In genomic region chr2:201158111-201158929, GRCh38 we compare ENCODE assay signal across 8 cellular contexts. TPM values are rescaled to one million over a fixed set of nuclear protein-coding genes. Genes with fewer than 3 reads are reported as not detected.
DNase-seq lines count a peak whose midpoint lies in the region; ATAC-seq and TF ChIP-seq lines count a peak whose summit lies in the region.

No MANE protein-coding gene starts in this region.

- no peak overlapping the region for H3K4me3 Mint-ChIP-seq in activated CD8-positive, alpha-beta T cell treated with anti-CD3 and anti-CD28 coated beads for 36 hours

- no peaks in the 10 kb centered on the region for H3K9me3 Mint-ChIP-seq in activated CD8-positive, alpha-beta T cell treated with anti-CD3 and anti-CD28 coated beads for 36 hours

- TF ChIP-seq CTCF in activated CD8-positive, alpha-beta T cell treated with anti-CD3 and anti-CD28 coated beads for 36 hours (IDR thresholded peaks at IDR 0.05), result peak; percentile 65
- TF ChIP-seq CTCF in esophagus muscularis mucosa (IDR thresholded peaks at IDR 0.05) (peak; percentile 36 to 59 (median 57)), vagina (IDR thresholded peaks at IDR 0.05) (peak; percentile 32 to 47 (median 32))

- ATAC-seq in GM19324 (IDR thresholded peaks at IDR 0.05; ENCODE audit: low FRiP score, unreplicated experiment) (peak; percentile 85), HG03354 (IDR thresholded peaks at IDR 0.05; ENCODE audit: poor library complexity, severe bottlenecking, unreplicated experiment) (peak; percentile 93)
- peak; percentile 81 for ATAC-seq in activated CD8-positive, alpha-beta T cell treated with anti-CD3 and anti-CD28 coated beads for 36 hours

- H3K27me3 ChIP-seq in esophagus muscularis mucosa, result no peaks in the 10 kb centered on the region
- no peaks in the 10 kb centered on the region for H3K27me3 ChIP-seq in vagina

- peaks cover 24% of the 10 kb centered on the region for H3K4me1 Mint-ChIP-seq in activated CD8-positive, alpha-beta T cell treated with anti-CD3 and anti-CD28 coated beads for 36 hours (ENCODE audit: low read depth)

- H3K36me3 ChIP-seq in esophagus muscularis mucosa (peaks cover 65 to 100% (median 96%) of the 10 kb centered on the region in 4 donors), vagina (peaks cover 7 to 79% of the 10 kb centered on the region in 2 donors)

- H3K4me1 ChIP-seq in esophagus muscularis mucosa (peaks cover 19 to 56% (median 52%) of the 10 kb centered on the region in 4 donors), vagina (peaks cover 13% of the 10 kb centered on the region)

- TF ChIP-seq POLR2A in esophagus muscularis mucosa (IDR thresholded peaks at IDR 0.05; ENCODE audit: low read depth), result no peak
- no peak for TF ChIP-seq POLR2A in vagina (IDR thresholded peaks at IDR 0.05)

- TF ChIP-seq EP300 in esophagus muscularis mucosa (IDR thresholded peaks at IDR 0.05), result no peak

- peak overlapping the region; percentile 21 to 48 (median 33) for H3K27ac ChIP-seq in esophagus muscularis mucosa (replicated peaks in 1 of 4)
- H3K27ac ChIP-seq in vagina, result peak overlapping the region; percentile 65

- intact Hi-C loops in activated CD8-positive, alpha-beta T cell treated with anti-CD3 and anti-CD28 coated beads for 36 hours (cut with micrococcal nuclease), result no loop called here
- intact Hi-C loops in esophagus muscularis mucosa (cut with DNase I), result loop anchor here (5.0 kb wide), 1 partner anchor 41 kb away; the partner anchor contains the start of gene CFLAR
- intact Hi-C loops in vagina (cut with DNase I), result no loop called here

- H3K36me3 Mint-ChIP-seq in activated CD8-positive, alpha-beta T cell treated with anti-CD3 and anti-CD28 coated beads for 36 hours (ENCODE audit: low read depth), result peaks cover 69% of the 10 kb centered on the region

- H3K27me3 Mint-ChIP-seq in activated CD8-positive, alpha-beta T cell treated with anti-CD3 and anti-CD28 coated beads for 36 hours, result no peaks in the 10 kb centered on the region

- CTCF ChIA-PET in activated CD8-positive, alpha-beta T cell treated with anti-CD3 and anti-CD28 coated beads for 36 hours (lab: Charles Lee), result interaction anchor here (0.8 to 4.2 kb wide), 28 partner anchors 8 to 288 kb away, joined by 3 to 27 read pairs (median 6); partner anchors contain the start of genes CFLAR, HYCC2, NDUFB3 and ORC2

- POLR2A ChIA-PET in activated CD8-positive, alpha-beta T cell treated with anti-CD3 and anti-CD28 coated beads for 36 hours (lab: Charles Lee), result interaction anchor here (0.7 to 2.2 kb wide), 7 partner anchors 10 to 181 kb away, joined by 3 to 14 read pairs (median 4); partner anchors contain the start of gene CFLAR

- 58% methylated on average over 5 of the region's 5 CpGs for WGBS in esophagus muscularis mucosa

- peak overlapping the region; percentile 85 for H3K27ac Mint-ChIP-seq in activated CD8-positive, alpha-beta T cell treated with anti-CD3 and anti-CD28 coated beads for 36 hours

- DNase-seq in DMS 273 (lab: John Stamatoyannopoulos, UW; ENCODE audit: unreplicated experiment), result peak; percentile 86
- peak; percentile 56 to 74 for DNase-seq in NCI-H524 (lab: John Stamatoyannopoulos, UW)
- DNase-seq in activated CD8-positive, alpha-beta T cell treated with anti-CD3 and anti-CD28 coated beads for 36 hours, result peak; percentile 64
- no peak for DNase-seq in esophagus muscularis mucosa (ENCODE audit: extremely low spot score)
- DNase-seq in myocyte (ENCODE audit: low read depth), result peak; percentile 88
- peak in 1 of 2 donors; percentile 79 for DNase-seq in vagina (ENCODE audit: extremely low spot score in 2 of 2)

- H3K4me3 ChIP-seq in esophagus muscularis mucosa (no peak overlapping the region), vagina (no peak overlapping the region)

- no peaks in the 10 kb centered on the region for H3K9me3 ChIP-seq in esophagus muscularis mucosa
- no peaks in the 10 kb centered on the region for H3K9me3 ChIP-seq in vagina

RNA-seq across cellular contexts. Expression of gene CASP10, which starts 24.6 kb away (rescaled TPM):
- total RNA-seq in activated CD8-positive, alpha-beta T cell treated with anti-CD3 and anti-CD28 coated beads for 36 hours, result 10 to 100 TPM; 18.3 to 22.6 TPM
- total RNA-seq in esophagus muscularis mucosa, result 1 to 10 TPM; 2.2 to 7.3 (median 4.3) TPM
- total RNA-seq in myocyte, result 0.48 TPM in 1 of 2 replicates, not detected in the other
- polyA plus RNA-seq in myocyte (2012), result 0.06 TPM
- total RNA-seq in vagina, result 8.3 TPM

RNA-seq across cellular contexts. Expression of gene CFLAR, which starts 42.4 kb away (rescaled TPM):
- 100 to 1,000 TPM; 222 to 229 TPM for total RNA-seq in activated CD8-positive, alpha-beta T cell treated with anti-CD3 and anti-CD28 coated beads for 36 hours
- total RNA-seq in esophagus muscularis mucosa (100 to 1,000 TPM; 137 to 236 (median 202) TPM), myocyte (45.4 and 54.0 TPM in 2 replicates), vagina (144 TPM)
- polyA plus RNA-seq in myocyte (2012), result 32.4 TPM
